In the genomic region with DNA sequence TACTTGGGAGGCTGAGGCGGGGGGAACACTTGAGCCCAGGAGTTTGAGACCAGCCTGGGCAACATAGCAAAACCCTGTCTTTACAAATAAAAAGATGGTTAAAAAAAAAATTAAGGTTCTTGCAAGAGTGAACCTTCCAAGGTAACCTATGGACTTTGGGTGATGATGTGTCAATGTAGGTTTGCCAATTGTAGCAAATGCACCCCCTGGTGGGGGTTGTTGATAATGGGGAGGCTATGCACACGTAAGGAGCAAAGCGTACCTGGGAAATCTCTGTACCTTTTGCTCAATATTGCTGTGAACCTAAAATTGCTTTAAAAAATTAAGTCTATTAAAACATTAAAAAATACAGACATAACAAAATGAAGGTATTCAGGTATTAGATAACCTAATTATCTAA, we compare ENCODE assay signal across 7 cellular contexts.
DNase-seq lines count a peak whose midpoint lies in the region; ATAC-seq and TF ChIP-seq lines count a peak whose summit lies in the region.

No MANE protein-coding gene starts in this region.

- DNase-seq in iris pigment epithelial cell (ENCODE audit: low read depth) (peak; percentile 15), midbrain (lab: John Stamatoyannopoulos, UW) (no peak)

- peak; percentile 53 for TF ChIP-seq CTCF in GM12872 (IDR thresholded peaks at IDR 0.05; ENCODE audit: insufficient read depth, low read depth, low read length)
- TF ChIP-seq CTCF in VCaP (conservative IDR thresholded peaks at IDR 0.05): peak; percentile 41

- ATAC-seq in HG03025 (IDR thresholded peaks at IDR 0.05; ENCODE audit: low FRiP score, unreplicated experiment): peak; percentile 53
- ATAC-seq in HG03135 (IDR thresholded peaks at IDR 0.05; ENCODE audit: unreplicated experiment): no peak
- no peak for ATAC-seq in HG02938 (IDR thresholded peaks at IDR 0.05; ENCODE audit: unreplicated experiment)

- no peak overlapping the region for H3K27ac ChIP-seq in VCaP
